ENCODE assay signal across 19 cellular contexts in the genomic region with DNA sequence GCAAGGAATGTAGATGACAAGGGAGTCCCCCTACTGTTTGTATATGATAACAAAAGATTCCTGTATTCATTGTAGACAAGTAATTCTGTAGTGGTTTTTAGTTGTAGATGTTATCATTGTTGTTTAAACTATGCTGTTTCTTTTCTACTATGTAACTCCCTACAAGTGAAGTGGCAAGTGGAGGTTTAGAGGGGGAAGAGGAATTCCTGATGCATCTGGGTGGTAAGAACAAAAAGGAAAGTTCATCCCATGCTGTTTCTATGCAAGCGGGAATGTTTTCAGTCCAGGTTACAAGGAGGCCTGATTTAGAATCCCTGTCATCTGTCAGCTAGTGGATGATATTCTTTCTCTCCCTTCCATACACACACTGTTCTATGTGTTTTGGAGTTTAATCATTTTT.
A peak's percentile ranks its signal among the peaks of the same experiment; 100 is the strongest.
DNase-seq lines count a peak whose midpoint lies in the region; ATAC-seq, FAIRE-seq and TF ChIP-seq lines count a peak whose summit lies in the region.
"Had no signal": no experiment of that assay in that cellular context is flagged by ENCODE, and none has a peak within 500 bp of the region (broad histone marks: within the 10 kb centered on the region; RNA-seq: fewer than 3 reads in every experiment).

No MANE protein-coding gene starts in this region.

- no peaks in the 10 kb centered on the region for H3K4me1 ChIP-seq in NT2/D1 (ENCODE audit: insufficient read depth, insufficient read length)
- no peaks in the 10 kb centered on the region for H3K4me1 ChIP-seq in foreskin keratinocyte

- H3K4me3 ChIP-seq in NT2/D1 (ENCODE audit: insufficient read length, low read depth) = no peak overlapping the region
- H3K4me3 ChIP-seq: MG63, SK-N-MC had no signal

- H3K27ac ChIP-seq in foreskin keratinocyte = no peak overlapping the region
- H3K27ac ChIP-seq: KMS-11, SK-N-MC had no signal

- no peak overlapping the region for H3K27ac Mint-ChIP-seq in neural crest cell (ENCODE audit: unreplicated experiment)

- peak; percentile 9 for FAIRE-seq in GM12892 (lab: Jason Lieb, UNC)
- FAIRE-seq: HepG2, RCC 7860 had no signal

- peaks cover 7% of the 10 kb centered on the region for H3K9me3 Mint-ChIP-seq in neural crest cell
- H3K9me3 Mint-ChIP-seq: H9 had no signal

- TF ChIP-seq CTCF in foreskin keratinocyte (conservative IDR thresholded peaks at IDR 0.05) (peak; percentile 3), neural crest cell (conservative IDR thresholded peaks at IDR 0.05) (peak; percentile 13)

- no peak for ATAC-seq in foreskin keratinocyte
- ATAC-seq: HepG2 had no signal

- DNase-seq in GM12892 (ENCODE audit: insufficient read length) (no peak), NT2/D1 (ENCODE audit: low read depth, low spot score) (peak; percentile 51), foreskin keratinocyte (no peak), neural crest cell (ENCODE audit: low read depth, low spot score) (no peak), NK-92 (lab: John Stamatoyannopoulos, UW; ENCODE audit: unreplicated experiment) (no peak), NCI-H2171 (lab: John Stamatoyannopoulos, UW) (no peak), MV-4-11 (lab: John Stamatoyannopoulos, UW) (no peak)
- DNase-seq in activated naive CD4-positive, alpha-beta T cell treated with anti-CD3 and anti-CD28 coated beads, Interleukin-2, amount 50 U/mL, for 16 hours = no peak
- DNase-seq: C1 segment of cervical spinal cord, DMS153, H9, MG63, NCI-H2029, NCI-H510A treated with DMSO at 0.1 percent for 48 hours, Right ventricle myocardium superior had no signal

- TF ChIP-seq POLR2A in GM12892 (IDR thresholded peaks at IDR 0.05; ENCODE audit: low read depth, low read length) = no peak

- H3K4me3 Mint-ChIP-seq in neural crest cell = no peak overlapping the region
- H3K4me3 Mint-ChIP-seq: H9 had no signal

- no peaks in the 10 kb centered on the region for H3K9me3 ChIP-seq in NT2/D1 (ENCODE audit: insufficient read depth, low read length)
- H3K9me3 ChIP-seq: MG63 had no signal

- H3K9ac ChIP-seq in NT2/D1 (ENCODE audit: insufficient read length, low read depth) = no peak overlapping the region
- H3K9ac ChIP-seq: KMS-11 had no signal

- H3K36me3 ChIP-seq in NT2/D1 (ENCODE audit: insufficient read depth, insufficient read length, low read length) = no peaks in the 10 kb centered on the region
- H3K36me3 ChIP-seq: MG63 had no signal

- H3K27me3 ChIP-seq in NT2/D1 (ENCODE audit: insufficient read depth, insufficient read length) = no peaks in the 10 kb centered on the region
- H3K27me3 ChIP-seq in foreskin keratinocyte = peaks cover 4% of the 10 kb centered on the region
- H3K27me3 ChIP-seq: MG63 had no signal

- peaks cover 5% of the 10 kb centered on the region for H3K36me3 Mint-ChIP-seq in neural crest cell (ENCODE audit: low read depth)

- peaks cover 38% of the 10 kb centered on the region for H3K4me1 Mint-ChIP-seq in neural crest cell

- no peaks in the 10 kb centered on the region for H3K27me3 Mint-ChIP-seq in neural crest cell (ENCODE audit: low read depth)
